In the genomic region with DNA sequence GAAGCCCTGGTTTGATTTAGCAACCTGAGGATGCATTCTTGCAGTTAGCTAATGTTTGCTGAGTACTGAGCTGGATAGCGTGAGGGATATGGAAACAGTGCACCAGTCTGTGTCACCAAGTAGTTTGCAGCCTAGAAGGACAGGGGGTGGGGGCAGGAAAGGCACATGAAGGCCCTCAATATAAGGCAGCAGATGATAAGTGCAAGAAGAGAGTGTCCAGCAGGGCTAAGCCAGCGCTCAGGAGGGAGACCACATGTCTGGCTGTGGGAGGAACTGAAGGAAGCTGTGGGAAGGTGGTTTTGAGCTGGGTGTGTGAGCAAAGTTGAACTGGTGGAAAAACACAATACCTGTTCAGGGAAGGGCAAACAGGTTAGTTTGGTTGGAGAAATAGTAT, we compare ENCODE assay signal across 13 cellular contexts. TPM values are rescaled to one million over a fixed set of nuclear protein-coding genes. Genes with fewer than 3 reads are reported as not detected.
DNase-seq lines count a peak whose midpoint lies in the region; ATAC-seq and TF ChIP-seq lines count a peak whose summit lies in the region.
"Had no signal": no experiment of that assay in that cellular context is flagged by ENCODE, and none has a peak within 500 bp of the region (broad histone marks: within the 10 kb centered on the region; RNA-seq: fewer than 3 reads in every experiment).

No MANE protein-coding gene starts in this region.

- H3K9me3 Mint-ChIP-seq in activated T-cell treated with anti-CD3 and anti-CD28 coated beads, Interleukin-2, amount 50 U/mL, for 72 hours, result no peaks in the 10 kb centered on the region
- H3K9me3 Mint-ChIP-seq in activated T-cell treated with anti-CD3 and anti-CD28 coated beads, Interleukin-2, amount 50 U/mL, for 24 hours, result no peaks in the 10 kb centered on the region
- H3K9me3 Mint-ChIP-seq: stimulated activated naive B cell treated with anti-CD40 and anti-IgM and Interleukin-4, amounts not matched to agents 10 μg/mL and 1 μg/mL and 100 μg/mL, for 72 hours had no signal

- TF ChIP-seq EP300 in stomach (IDR thresholded peaks at IDR 0.05), result no peak

- peak overlapping the region; percentile 92 to 97 for H3K27ac ChIP-seq in esophagus (ENCODE audit: low read depth in 2 of 2, low read length in 1 of 2)
- peak overlapping the region; percentile 86 to 93 (median 88) for H3K27ac ChIP-seq in stomach
- H3K27ac ChIP-seq in spleen, result no peak overlapping the region
- H3K27ac ChIP-seq: coronary artery, VCaP had no signal

- H3K27me3 ChIP-seq in esophagus (ENCODE audit: control insufficient read depth in 1 of 2, insufficient read depth in 2 of 2, low read length in 2 of 2) (no peaks in the 10 kb centered on the region), stomach (no peaks in the 10 kb centered on the region), spleen (replicated peaks in 1 of 7) (no peaks in the 10 kb centered on the region)

- H3K27ac Mint-ChIP-seq in activated T-cell treated with anti-CD3 and anti-CD28 coated beads, Interleukin-2, amount 50 U/mL, for 72 hours, result no peak overlapping the region
- H3K27ac Mint-ChIP-seq in activated T-cell treated with anti-CD3 and anti-CD28 coated beads, Interleukin-2, amount 50 U/mL, for 24 hours, result no peak overlapping the region
- H3K27ac Mint-ChIP-seq: activated naive CD8-positive, alpha-beta T cell; stimulated activated naive B cell treated with anti-CD40 and anti-IgM and Interleukin-4, amounts not matched to agents 10 μg/mL and 1 μg/mL and 100 μg/mL, for 72 hours had no signal

- no peaks in the 10 kb centered on the region for H3K27me3 Mint-ChIP-seq in activated T-cell treated with anti-CD3 and anti-CD28 coated beads, Interleukin-2, amount 50 U/mL, for 72 hours (ENCODE audit: low read depth)
- no peaks in the 10 kb centered on the region for H3K27me3 Mint-ChIP-seq in activated T-cell treated with anti-CD3 and anti-CD28 coated beads, Interleukin-2, amount 50 U/mL, for 24 hours
- H3K27me3 Mint-ChIP-seq: activated naive CD8-positive, alpha-beta T cell had no signal

- 44 to 49% methylated on average over 2 of the region's 2 CpGs for WGBS in esophagus, 2 donors
- 16 to 49% (median 36%) methylated on average over 2 of the region's 2 CpGs for WGBS in stomach, 5 donors
- 26 to 58% (median 42%) methylated on average over 2 of the region's 2 CpGs for WGBS in spleen, 5 donors

- no peaks in the 10 kb centered on the region for H3K9me3 ChIP-seq in esophagus (ENCODE audit: control insufficient read depth in 2 of 2, insufficient read depth in 1 of 2, low read depth in 1 of 2, low read length in 1 of 2)
- no peaks in the 10 kb centered on the region for H3K9me3 ChIP-seq in stomach
- H3K9me3 ChIP-seq in spleen, result no peaks in the 10 kb centered on the region

- peaks cover 23% of the 10 kb centered on the region for H3K4me1 Mint-ChIP-seq in activated T-cell treated with anti-CD3 and anti-CD28 coated beads, Interleukin-2, amount 50 U/mL, for 72 hours (ENCODE audit: low read depth)
- peaks cover 40% of the 10 kb centered on the region for H3K4me1 Mint-ChIP-seq in activated T-cell treated with anti-CD3 and anti-CD28 coated beads, Interleukin-2, amount 50 U/mL, for 24 hours (ENCODE audit: low read depth)

- H3K36me3 Mint-ChIP-seq in activated T-cell treated with anti-CD3 and anti-CD28 coated beads, Interleukin-2, amount 50 U/mL, for 72 hours (ENCODE audit: insufficient read depth in 2 of 2), result no peaks in the 10 kb centered on the region
- H3K36me3 Mint-ChIP-seq in activated T-cell treated with anti-CD3 and anti-CD28 coated beads, Interleukin-2, amount 50 U/mL, for 24 hours (ENCODE audit: low read depth), result no peaks in the 10 kb centered on the region
- H3K36me3 Mint-ChIP-seq: activated naive CD8-positive, alpha-beta T cell; stimulated activated naive B cell treated with anti-CD40 and anti-IgM and Interleukin-4, amounts not matched to agents 10 μg/mL and 1 μg/mL and 100 μg/mL, for 72 hours had no signal

- ATAC-seq in activated T-cell treated with anti-CD3 and anti-CD28 coated beads, Interleukin-2, amount 50 U/mL, for 72 hours (replicated peaks in 1 of 2), result peak; percentile 16 to 27
- no peak for ATAC-seq in HG02642 (IDR thresholded peaks at IDR 0.05; ENCODE audit: poor library complexity, unreplicated experiment)

- TF ChIP-seq CTCF in stomach (IDR thresholded peaks at IDR 0.05) (peak in 2 of 7 experiments; percentile 7 to 18), spleen (IDR thresholded peaks at IDR 0.05 in 8 of 11, conservative IDR thresholded peaks at IDR 0.05 in 3 of 11) (no peak)

- H3K4me3 ChIP-seq in esophagus (ENCODE audit: low read depth in 1 of 2, low read length in 2 of 2) (no peak overlapping the region), stomach (peak overlapping the region; percentile 11 to 42 (median 29)), spleen (no peak overlapping the region)
- H3K4me3 ChIP-seq: coronary artery had no signal

- no peak for DNase-seq in activated T-cell treated with anti-CD3 and anti-CD28 coated beads, Interleukin-2, amount 50 U/mL, for 72 hours
- no peak for DNase-seq in activated T-cell treated with anti-CD3 and anti-CD28 coated beads, Interleukin-2, amount 50 U/mL, for 24 hours
- peak; percentile 43 for DNase-seq in OCI-M1 (lab: John Stamatoyannopoulos, UW)
- DNase-seq in stomach, result peak; percentile 51
- no peak for DNase-seq in DMS 273 (lab: John Stamatoyannopoulos, UW; ENCODE audit: unreplicated experiment)
- no peak for DNase-seq in spleen

- intact Hi-C loops in stomach (cut with DNase I; ENCODE audit: low total_unique reads), result no loop called here
- intact Hi-C loops in spleen (cut with DNase I; ENCODE audit: low total_unique reads), result no loop called here

- H3K4me3 Mint-ChIP-seq in activated T-cell treated with anti-CD3 and anti-CD28 coated beads, Interleukin-2, amount 50 U/mL, for 72 hours, result no peak overlapping the region
- no peak overlapping the region for H3K4me3 Mint-ChIP-seq in activated T-cell treated with anti-CD3 and anti-CD28 coated beads, Interleukin-2, amount 50 U/mL, for 24 hours
- H3K4me3 Mint-ChIP-seq: activated naive CD8-positive, alpha-beta T cell; stimulated activated naive B cell treated with anti-CD40 and anti-IgM and Interleukin-4, amounts not matched to agents 10 μg/mL and 1 μg/mL and 100 μg/mL, for 72 hours had no signal

- peaks cover 0 to 11% of the 10 kb centered on the region in 2 donors for H3K4me1 ChIP-seq in esophagus (ENCODE audit: control insufficient read depth in 2 of 2, insufficient read depth in 2 of 2, low read length in 1 of 2)
- peaks cover 6 to 66% (median 43%) of the 10 kb centered on the region in 4 donors for H3K4me1 ChIP-seq in stomach
- H3K4me1 ChIP-seq in spleen, result peaks cover 6 to 35% (median 14%) of the 10 kb centered on the region in 6 donors

- H3K36me3 ChIP-seq in esophagus (ENCODE audit: control insufficient read depth in 2 of 2, insufficient read depth in 2 of 2, low read length in 1 of 2) (no peaks in the 10 kb centered on the region), stomach (no peaks in the 10 kb centered on the region), spleen (no peaks in the 10 kb centered on the region)

- peak in 1 of 4 donors; percentile 46 for TF ChIP-seq POLR2A in stomach (IDR thresholded peaks at IDR 0.05)
- no peak for TF ChIP-seq POLR2A in spleen (IDR thresholded peaks at IDR 0.05)

RNA-seq across cellular contexts. Expression of a gene that starts 1.7 kb away (rescaled TPM):
- total RNA-seq in activated T-cell treated with anti-CD3 and anti-CD28 coated beads, Interleukin-2, amount 50 U/mL, for 72 hours, result not detected
- polyA plus RNA-seq in esophagus, result 100 to 1,000 TPM; 107 to 171 TPM
- total RNA-seq in stomach, result 100 to 1,000 TPM in 1 of 5 donors, 10 to 100 TPM in 2, 1 to 10 TPM in 1, not detected in 1; 7.6 to 208 (median 35.9) TPM
- polyA plus RNA-seq in stomach, result 100 to 1,000 TPM; 107 to 518 (median 441) TPM
- total RNA-seq in spleen, result not detected
- under 1 TPM; 0.11 to 0.19 (median 0.12) TPM for polyA plus RNA-seq in spleen
- total RNA-seq: kidney epithelial cell had no signal

RNA-seq across cellular contexts. Expression of a gene that starts 13.9 kb away (rescaled TPM):
- 10 to 100 TPM; 46.5 to 53.8 TPM for total RNA-seq in activated T-cell treated with anti-CD3 and anti-CD28 coated beads, Interleukin-2, amount 50 U/mL, for 72 hours
- polyA plus RNA-seq in esophagus (10 to 100 TPM in 1 of 2 donors, 1 to 10 TPM in 1; 9.2 to 11.4 TPM), stomach (10 to 100 TPM in 1 of 3 donors, 1 to 10 TPM in 2; 7.3 to 15.7 (median 7.5) TPM), spleen (10 to 100 TPM; 20.6 to 39.5 (median 21.1) TPM)
- total RNA-seq in stomach (100 to 1,000 TPM in 1 of 5 donors, 10 to 100 TPM in 2, 1 to 10 TPM in 2; 3.1 to 139 (median 13.6) TPM), spleen (10 to 100 TPM; 20.7 to 43.7 (median 25.3) TPM)

RNA-seq across cellular contexts. Expression of a gene that starts 50.9 kb away (rescaled TPM):
- 1 to 10 TPM in 1 of 2 donors, under 1 TPM in 1; 0.53 to 2.1 TPM for total RNA-seq in activated T-cell treated with anti-CD3 and anti-CD28 coated beads, Interleukin-2, amount 50 U/mL, for 72 hours
- polyA plus RNA-seq in esophagus, result 1,000 to 10,000 TPM; 5,144 to 7,132 TPM
- 1 to 10 TPM in 1 of 5 donors, not detected in 4; 7.8 TPM for total RNA-seq in stomach
- polyA plus RNA-seq in stomach, result 100 to 1,000 TPM in 1 of 3 donors, 1 to 10 TPM in 2; 2.0 to 395 (median 2.4) TPM
- 1 to 10 TPM in 4 of 7 donors, under 1 TPM in 1, not detected in 2; 0.80 to 2.8 (median 2.5) TPM for total RNA-seq in spleen
- 10 to 100 TPM; 13.1 to 16.8 (median 15.7) TPM for polyA plus RNA-seq in spleen
- total RNA-seq: kidney epithelial cell had no signal

Comparison
In these comparisons a context has a peak if more than half of its experiments do, and no peak if none do; other contexts are left out.
1. DNase-seq: peak in OCI-M1 (single experiment) and stomach (single experiment); none in activated T-cell treated with anti-CD3 and anti-CD28 coated beads, Interleukin-2, amount 50 U/mL, for 72 hours (0 of 2), activated T-cell treated with anti-CD3 and anti-CD28 coated beads, Interleukin-2, amount 50 U/mL, for 24 hours (single experiment), DMS 273 (single experiment) and spleen (single experiment).
2. H3K27ac ChIP-seq: peak in esophagus (2 of 2) and stomach (5 of 5); none in spleen (0 of 8).
3. H3K4me3 ChIP-seq: peak in stomach (4 of 4); none in esophagus (0 of 2) and spleen (0 of 8).